Comparison of ENCODE assay signal across 2 cellular contexts in the genomic region with DNA sequence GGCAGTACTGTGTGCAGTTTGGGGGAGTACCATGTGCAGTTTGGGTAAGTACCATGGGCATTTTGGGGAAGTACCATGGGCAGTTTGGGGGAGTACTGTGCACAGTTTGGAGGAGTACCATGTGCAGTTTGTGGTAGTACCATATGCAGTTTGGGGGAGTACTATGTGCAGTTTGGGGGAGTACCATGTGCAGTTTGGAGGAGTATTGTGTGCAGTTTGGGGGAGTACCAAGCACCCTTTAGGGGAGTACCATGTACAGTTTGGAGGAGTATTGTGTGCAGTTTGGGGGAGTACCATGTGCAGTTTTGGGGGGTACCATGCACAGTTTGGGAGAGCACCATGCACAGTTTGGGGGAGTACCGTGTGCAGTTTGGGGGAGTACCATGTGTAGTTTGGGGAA.
DNase-seq lines count a peak whose midpoint lies in the region; FAIRE-seq and TF ChIP-seq lines count a peak whose summit lies in the region.
"Not testable (repeated sequence)": the region's sequence is repeated elsewhere in the genome, so short reads cannot be mapped to it uniquely, and the experiment has no call there.

No MANE protein-coding gene starts in this region.

- TF ChIP-seq CTCF in HEK293 (tag by site-specific recombination; IDR thresholded peaks at IDR 0.05), result not testable (repeated sequence)

- H3K4me1 ChIP-seq in HEK293 (ENCODE audit: control insufficient read depth, insufficient read depth, low read length), result not testable (repeated sequence)

- not testable (repeated sequence) for H3K9me3 ChIP-seq in HEK293 (ENCODE audit: control insufficient read depth, insufficient read depth, low read depth, low read length)

- DNase-seq in urothelium cell line (ENCODE audit: low spot score), result not testable (repeated sequence)

- H3K4me3 ChIP-seq in HEK293 (ENCODE audit: low read depth, low read length), result not testable (repeated sequence)

- POLR2A ChIA-PET in HEK293 (lab: Yijun Ruan, JAX), result not testable (repeated sequence)

- CTCF ChIA-PET in HEK293 (lab: Yijun Ruan, JAX), result not testable (repeated sequence)

- not testable (repeated sequence) for H3K27ac ChIP-seq in HEK293 (ENCODE audit: extremely low read depth, low read depth, low read length)

- FAIRE-seq in urothelium cell line (lab: Jason Lieb, UNC), result peak; percentile 17

- not testable (repeated sequence) for H3K36me3 ChIP-seq in HEK293 (ENCODE audit: control insufficient read depth in 2 of 2, insufficient read depth in 1 of 2, low read length in 2 of 2)

TF ChIP-seq in HEK293, 187 proteins besides CTCF, POLR2A, EP300 and RAD21:
- TF ChIP-seq, protein P1, sequence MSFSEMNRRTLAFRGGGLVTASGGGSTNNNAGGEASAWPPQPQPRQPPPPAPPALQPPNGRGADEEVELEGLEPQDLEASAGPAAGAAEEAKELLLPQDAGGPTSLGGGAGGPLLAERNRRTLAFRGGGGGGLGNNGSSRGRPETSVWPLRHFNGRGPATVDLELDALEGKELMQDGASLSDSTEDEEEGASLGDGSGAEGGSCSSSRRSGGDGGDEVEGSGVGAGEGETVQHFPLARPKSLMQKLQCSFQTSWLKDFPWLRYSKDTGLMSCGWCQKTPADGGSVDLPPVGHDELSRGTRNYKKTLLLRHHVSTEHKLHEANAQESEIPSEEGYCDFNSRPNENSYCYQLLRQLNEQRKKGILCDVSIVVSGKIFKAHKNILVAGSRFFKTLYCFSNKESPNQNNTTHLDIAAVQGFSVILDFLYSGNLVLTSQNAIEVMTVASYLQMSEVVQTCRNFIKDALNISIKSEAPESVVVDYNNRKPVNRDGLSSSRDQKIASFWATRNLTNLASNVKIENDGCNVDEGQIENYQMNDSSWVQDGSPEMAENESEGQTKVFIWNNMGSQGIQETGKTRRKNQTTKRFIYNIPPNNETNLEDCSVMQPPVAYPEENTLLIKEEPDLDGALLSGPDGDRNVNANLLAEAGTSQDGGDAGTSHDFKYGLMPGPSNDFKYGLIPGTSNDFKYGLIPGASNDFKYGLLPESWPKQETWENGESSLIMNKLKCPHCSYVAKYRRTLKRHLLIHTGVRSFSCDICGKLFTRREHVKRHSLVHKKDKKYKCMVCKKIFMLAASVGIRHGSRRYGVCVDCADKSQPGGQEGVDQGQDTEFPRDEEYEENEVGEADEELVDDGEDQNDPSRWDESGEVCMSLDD (tag by site-specific recombination; IDR thresholded peaks at IDR 0.05), result peak; percentile 92; the same call in 1 of the 2 replicates
